ENCODE assay signal across 19 cellular contexts in genomic region chr11:129148487-129148886, GRCh38.
"Had no signal": no experiment of that assay in that cellular context is flagged by ENCODE, and none has a peak within 500 bp of the region (broad histone marks: within the 10 kb centered on the region; RNA-seq: fewer than 3 reads in every experiment).

No MANE protein-coding gene starts in this region.

- H3K27ac ChIP-seq: parathyroid adenoma, right lobe of liver, stomach, upper lobe of left lung had no signal

- H3K4me3 ChIP-seq: right lobe of liver, stomach, upper lobe of left lung had no signal

- H3K27me3 ChIP-seq: right lobe of liver, stomach, upper lobe of left lung had no signal

- DNase-seq: activated B cell treated with CpG ODN at 0.5 μM for 24 hours; activated CD4-positive, alpha-beta T cell treated with anti-CD3 and anti-CD28 coated beads for 48 hours; activated CD8-positive, alpha-beta T cell treated with anti-CD3 and anti-CD28 coated beads for 36 hours; activated naive CD4-positive, alpha-beta T cell; activated naive CD8-positive, alpha-beta T cell treated with anti-CD3 and anti-CD28 coated beads for 36 hours; activated T-cell treated with anti-CD3 and anti-CD28 coated beads, Interleukin-2, amount 50 U/mL, for 1 hour; amniotic stem cell; effector memory CD8-positive, alpha-beta T cell; erythroblast; mesenchymal stem cell; natural killer cell; right lobe of liver; small intestine; stimulated activated CD4-positive, alpha-beta T cell treated with anti-CD3 and anti-CD28 coated beads, Interleukin-4, amount 100 ng/mL, for 24 hours; stomach; upper lobe of left lung had no signal

- ATAC-seq: activated CD8-positive, alpha-beta T cell treated with anti-CD3 and anti-CD28 coated beads for 36 hours; activated T-helper 17 cell treated with anti-CD3 and anti-CD28 coated beads, Interleukin-2, amount 50 U/mL, for 72 hours; effector memory CD8-positive, alpha-beta T cell; natural killer cell; right lobe of liver; stimulated activated effector memory CD8-positive, alpha-beta T cell treated with anti-CD3 and anti-CD28 coated beads, Interleukin-12 subunit alpha, Interleukin-12 subunit beta, amount 100 ng/mL, for 72 hours had no signal

- H3K36me3 ChIP-seq: right lobe of liver, stomach, upper lobe of left lung had no signal

- H2AFZ ChIP-seq: parathyroid adenoma had no signal

- H3K36me3 Mint-ChIP-seq: stimulated activated effector memory CD8-positive, alpha-beta T cell treated with anti-CD3 and anti-CD28 coated beads, Interleukin-12 subunit alpha, Interleukin-12 subunit beta, amount 100 ng/mL, for 72 hours had no signal

- H3K4me1 Mint-ChIP-seq: activated B cell treated with CpG ODN at 0.5 μM for 24 hours; activated naive CD8-positive, alpha-beta T cell treated with anti-CD3 and anti-CD28 coated beads for 36 hours; activated T-helper 17 cell treated with anti-CD3 and anti-CD28 coated beads, Interleukin-2, amount 50 U/mL, for 72 hours; natural killer cell; stimulated activated effector memory CD8-positive, alpha-beta T cell treated with anti-CD3 and anti-CD28 coated beads, Interleukin-12 subunit alpha, Interleukin-12 subunit beta, amount 100 ng/mL, for 72 hours had no signal

- H3K27me3 Mint-ChIP-seq: activated B cell treated with CpG ODN at 0.5 μM for 24 hours; activated CD8-positive, alpha-beta T cell treated with anti-CD3 and anti-CD28 coated beads for 36 hours; activated naive CD8-positive, alpha-beta T cell treated with anti-CD3 and anti-CD28 coated beads for 36 hours had no signal

- H3K4me1 ChIP-seq: parathyroid adenoma, right lobe of liver, upper lobe of left lung had no signal

- H3K27ac Mint-ChIP-seq: activated B cell treated with CpG ODN at 0.5 μM for 24 hours; activated CD8-positive, alpha-beta T cell treated with anti-CD3 and anti-CD28 coated beads for 36 hours; activated naive CD8-positive, alpha-beta T cell treated with anti-CD3 and anti-CD28 coated beads for 36 hours; activated T-helper 17 cell treated with anti-CD3 and anti-CD28 coated beads, Interleukin-2, amount 50 U/mL, for 72 hours; effector memory CD8-positive, alpha-beta T cell; natural killer cell; stimulated activated effector memory CD8-positive, alpha-beta T cell treated with anti-CD3 and anti-CD28 coated beads, Interleukin-12 subunit alpha, Interleukin-12 subunit beta, amount 100 ng/mL, for 72 hours had no signal

- H3K4me3 Mint-ChIP-seq: activated B cell treated with CpG ODN at 0.5 μM for 24 hours; activated CD8-positive, alpha-beta T cell treated with anti-CD3 and anti-CD28 coated beads for 36 hours; activated naive CD8-positive, alpha-beta T cell treated with anti-CD3 and anti-CD28 coated beads for 36 hours; activated T-helper 17 cell treated with anti-CD3 and anti-CD28 coated beads, Interleukin-2, amount 50 U/mL, for 72 hours; effector memory CD8-positive, alpha-beta T cell; natural killer cell; stimulated activated effector memory CD8-positive, alpha-beta T cell treated with anti-CD3 and anti-CD28 coated beads, Interleukin-12 subunit alpha, Interleukin-12 subunit beta, amount 100 ng/mL, for 72 hours had no signal

- H3K9ac ChIP-seq: parathyroid adenoma had no signal
